Comparison of ENCODE assay signal across 2 cellular contexts in genomic region chr6:35955970-35956369, GRCh38.
TF ChIP-seq lines count a peak whose summit lies in the region.

No MANE protein-coding gene starts in this region.

TF ChIP-seq in HEK293, 187 proteins besides CTCF, POLR2A, EP300 and RAD21 (continued from another document):
- TF ChIP-seq ZNF16 (tag by site-specific recombination; IDR thresholded peaks at IDR 0.05; ENCODE audit: low read depth) (no peak), ZNF426 (tag by site-specific recombination; IDR thresholded peaks at IDR 0.05) (no peak)
TF ChIP-seq in HEK293: peak in this region for 1.

TF ChIP-seq in K562, 482 proteins besides CTCF, POLR2A, EP300 and RAD21 (continued from another document):
- TF ChIP-seq ATF4 (CRISPR knock-in tag; IDR thresholded peaks at IDR 0.05) (no peak), SMC3 (conservative IDR thresholded peaks at IDR 0.05; ENCODE audit: insufficient read depth, low read depth, low read length) (0 out of 2 replicates have a peak, but pooled peaks have one; percentile 6), CC2D1A (IDR thresholded peaks at IDR 0.05) (0 out of 2 replicates have a peak, but pooled peaks have one; percentile 20)
